8 cellular contexts compared by ENCODE assay signal in the genomic region with DNA sequence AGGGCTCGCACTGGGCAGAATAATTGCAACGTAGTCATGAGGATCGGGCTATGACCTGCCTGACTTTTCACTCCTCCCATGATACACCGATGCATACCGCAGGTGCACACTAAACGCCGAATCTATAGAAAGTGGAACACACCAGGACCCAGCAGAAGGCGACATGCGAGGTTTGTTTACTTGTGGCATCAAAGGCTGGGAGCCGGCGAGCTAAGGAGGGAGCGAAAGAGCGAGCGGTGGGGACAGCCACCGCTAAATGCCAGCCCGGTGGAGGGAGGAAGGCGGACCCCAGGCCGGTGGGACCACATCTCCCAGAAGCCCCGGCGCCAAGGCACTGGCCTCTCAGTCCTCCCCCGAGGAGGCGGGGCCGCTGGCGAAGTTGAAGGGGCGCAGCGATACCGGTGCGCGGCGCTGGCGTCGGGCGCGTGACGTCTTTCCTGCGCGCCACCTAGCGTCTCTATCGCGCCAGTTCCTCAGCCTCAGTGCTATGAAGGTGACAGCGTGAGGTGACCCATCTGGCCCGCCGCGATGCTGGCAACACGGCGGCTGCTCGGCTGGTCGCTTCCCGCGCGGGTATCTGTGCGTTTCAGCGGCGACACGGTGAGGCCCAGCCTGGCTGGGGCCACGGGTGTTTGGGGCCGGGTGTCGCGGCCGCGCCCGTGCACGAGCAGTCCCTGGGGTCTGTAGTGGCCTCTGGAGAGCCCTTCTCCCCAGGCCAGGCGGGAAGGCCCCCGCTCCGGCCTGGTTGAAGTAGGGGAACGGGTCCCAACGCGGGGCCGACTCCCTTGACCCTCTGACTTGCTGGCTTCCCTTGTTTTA. TPM values are rescaled to one million over a fixed set of nuclear protein-coding genes. Genes with fewer than 3 reads are reported as not detected.
A peak's percentile ranks its signal among the peaks of the same experiment; 100 is the strongest.
DNase-seq lines count a peak whose midpoint lies in the region; ATAC-seq and TF ChIP-seq lines count a peak whose summit lies in the region.

TSS of gene NDUFV1 (plus strand) at position 460 of the 819 bp plus-strand sequence. CDS start at position 529, 69 bp downstream.

- ATAC-seq in HG02884 (IDR thresholded peaks at IDR 0.05; ENCODE audit: unreplicated experiment) (peak; percentile 93), T-helper 17 cell (peak; percentile 99), left ventricle myocardium superior (peak; percentile 99)

- peaks cover 12% of the 10 kb centered on the region for H3K27me3 Mint-ChIP-seq in T-helper 17 cell

- H3K27ac Mint-ChIP-seq in T-helper 17 cell: peak within 1 kb of the TSS; percentile 80

- in situ Hi-C loops in GM13977 (cut with MboI; ENCODE audit: low pct_unique_long_range_greater_than_20kb, low sequenced_read_pairs, unreplicated experiment): no loop called here

- H3K27ac ChIP-seq in angular gyrus (ENCODE audit: low read depth, low read length) (peak within 1 kb of the TSS; percentile 70), vagina (peak within 1 kb of the TSS; percentile 71)

- H3K36me3 ChIP-seq in vagina: peaks cover 0 to 27% of the 10 kb centered on the region in 2 donors

- peak; percentile 91 for DNase-seq in GM13977 (ENCODE audit: low spot score)
- peak; percentile 82 for DNase-seq in NCI-H1694 treated with DMSO at 0.1 percent for 48 hours (lab: John Stamatoyannopoulos, UW)
- DNase-seq in T-helper 17 cell: peak; percentile 93 to 96 (median 95)
- DNase-seq in left ventricle myocardium superior: peak; percentile 99
- DNase-seq in putamen (ENCODE audit: low spot score): peak; percentile 95
- no peak for DNase-seq in vagina (ENCODE audit: extremely low spot score in 2 of 2)

- H3K4me1 ChIP-seq in vagina: peaks cover 22% of the 10 kb centered on the region

- peak in 1 of 2 donors; percentile 12 for TF ChIP-seq POLR2A in vagina (IDR thresholded peaks at IDR 0.05)

- intact Hi-C loops in left ventricle myocardium superior (cut with micrococcal nuclease) (no loop called here), vagina (cut with DNase I) (no loop called here)

- H3K27me3 ChIP-seq in vagina: no peaks in the 10 kb centered on the region

- H3K9me3 ChIP-seq in T-helper 17 cell (ENCODE audit: control insufficient read depth, low read length, poor library complexity, severe bottlenecking): no peaks in the 10 kb centered on the region
- no peaks in the 10 kb centered on the region for H3K9me3 ChIP-seq in vagina

- peaks cover 17% of the 10 kb centered on the region for H3K4me1 Mint-ChIP-seq in T-helper 17 cell

- H3K4me3 Mint-ChIP-seq in T-helper 17 cell: peak within 1 kb of the TSS; percentile 91

- peak within 1 kb of the TSS; percentile 76 to 94 for H3K4me3 ChIP-seq in vagina

- TF ChIP-seq CTCF in GM13977 (IDR thresholded peaks at IDR 0.05; ENCODE audit: extremely low read depth, insufficient read depth, missing control alignments) (peak; percentile 71), vagina (IDR thresholded peaks at IDR 0.05) (peak; percentile 65 to 84 (median 67))

- H3K36me3 Mint-ChIP-seq in T-helper 17 cell (ENCODE audit: low read depth): no peaks in the 10 kb centered on the region

RNA-seq across cellular contexts. Expression of gene NDUFV1, which starts in this region (rescaled TPM):
- total RNA-seq in T-helper 17 cell (100 to 1,000 TPM; 206 to 239 TPM), left ventricle myocardium superior (768 TPM), vagina (254 TPM)

Comparison
In these comparisons a context has a peak if more than half of its experiments do, and no peak if none do; other contexts are left out.
1. DNase-seq: peak in GM13977 (single experiment), NCI-H1694 treated with DMSO at 0.1 percent for 48 hours (single experiment), T-helper 17 cell (3 of 3), left ventricle myocardium superior (single experiment) and putamen (single experiment); none in vagina (0 of 2).
2. Peak in every context shown above with its lines, with median percentiles within 50 percentile points of each other: ATAC-seq.